ENCODE assay signal across 1 cellular context in the genomic region with DNA sequence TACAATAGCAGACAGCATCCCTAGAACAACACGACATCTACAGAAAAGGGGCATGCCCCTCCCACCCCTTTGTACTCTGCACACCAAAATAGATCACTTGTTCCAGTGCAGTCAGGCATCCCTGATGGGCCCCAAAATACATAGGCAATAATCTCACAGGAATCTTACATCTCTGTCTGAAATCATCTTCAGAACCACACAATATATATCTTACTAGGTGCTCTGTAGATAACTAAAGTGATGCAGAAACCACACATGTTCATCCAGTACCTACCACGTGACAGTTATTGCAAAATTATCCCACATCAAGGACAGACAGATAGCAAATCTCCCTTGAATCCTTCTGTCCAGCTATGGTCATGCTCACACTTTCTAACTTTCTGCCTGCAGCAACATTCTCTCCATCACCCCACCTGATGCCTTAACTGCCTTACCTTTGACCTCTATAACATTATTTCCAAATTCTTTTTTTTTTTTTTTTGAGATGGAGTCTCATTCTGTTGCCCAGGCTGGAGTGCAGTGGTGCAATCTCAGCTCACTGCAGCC.
TF ChIP-seq lines count a peak whose summit lies in the region.

No MANE protein-coding gene starts in this region.

TF ChIP-seq in K562, 482 proteins besides CTCF, POLR2A, EP300 and RAD21 (continued from another document and continues in another):
- TF ChIP-seq, protein P1, sequence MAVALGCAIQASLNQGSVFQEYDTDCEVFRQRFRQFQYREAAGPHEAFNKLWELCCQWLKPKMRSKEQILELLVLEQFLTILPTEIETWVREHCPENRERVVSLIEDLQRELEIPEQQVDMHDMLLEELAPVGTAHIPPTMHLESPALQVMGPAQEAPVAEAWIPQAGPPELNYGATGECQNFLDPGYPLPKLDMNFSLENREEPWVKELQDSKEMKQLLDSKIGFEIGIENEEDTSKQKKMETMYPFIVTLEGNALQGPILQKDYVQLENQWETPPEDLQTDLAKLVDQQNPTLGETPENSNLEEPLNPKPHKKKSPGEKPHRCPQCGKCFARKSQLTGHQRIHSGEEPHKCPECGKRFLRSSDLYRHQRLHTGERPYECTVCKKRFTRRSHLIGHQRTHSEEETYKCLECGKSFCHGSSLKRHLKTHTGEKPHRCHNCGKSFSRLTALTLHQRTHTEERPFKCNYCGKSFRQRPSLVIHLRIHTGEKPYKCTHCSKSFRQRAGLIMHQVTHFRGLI (CRISPR knock-in tag; IDR thresholded peaks at IDR 0.05): no peak
- TF ChIP-seq ARID3B (CRISPR knock-in tag; IDR thresholded peaks at IDR 0.05; ENCODE audit: borderline replicate concordance) (no peak), ELF2 (CRISPR knock-in tag; IDR thresholded peaks at IDR 0.05) (no peak), ZNF586 (CRISPR knock-in tag; conservative IDR thresholded peaks at IDR 0.05) (no peak), CBX2 (IDR thresholded peaks at IDR 0.05; ENCODE audit: insufficient read depth, low read length, poor library complexity, severe bottlenecking) (no peak), BRCA1 (IDR thresholded peaks at IDR 0.05) (no peak), BRCA1 (CRISPR knock-in tag; IDR thresholded peaks at IDR 0.05) (no peak), HMG20B (CRISPR knock-in tag; IDR thresholded peaks at IDR 0.05) (no peak), ZNF3 (CRISPR knock-in tag; IDR thresholded peaks at IDR 0.05) (no peak), CHAMP1 (IDR thresholded peaks at IDR 0.05) (no peak), ELK1 (CRISPR knock-in tag; IDR thresholded peaks at IDR 0.05) (no peak), MYC (IDR thresholded peaks at IDR 0.05; ENCODE audit: low read depth, low read length) (no peak), MYC (CRISPR knock-in tag; IDR thresholded peaks at IDR 0.05; ENCODE audit: borderline replicate concordance, low read depth) (no peak), ZSCAN32 (CRISPR knock-in tag; IDR thresholded peaks at IDR 0.05) (no peak), SNAPC5 (CRISPR knock-in tag; IDR thresholded peaks at IDR 0.05) (no peak), SOX6 (IDR thresholded peaks at IDR 0.05) (peak; percentile 64; the same call in 1 of the 2 replicates), LEF1 (IDR thresholded peaks at IDR 0.05) (peak; percentile 58), HDAC8 (tag; IDR thresholded peaks at IDR 0.05) (no peak), ZNF311 (CRISPR knock-in tag; IDR thresholded peaks at IDR 0.05) (0 out of 2 replicates have a peak, but pooled peaks have one; percentile 15), VEZF1 (CRISPR knock-in tag; IDR thresholded peaks at IDR 0.05) (peak; percentile 17; the same call in 1 of the 2 replicates), PHF20 (IDR thresholded peaks at IDR 0.05; ENCODE audit: partially characterized antibody) (no peak), ZNF146 (CRISPR knock-in tag; IDR thresholded peaks at IDR 0.05; ENCODE audit: unreplicated experiment) (no peak), ZNF121 (CRISPR knock-in tag; conservative IDR thresholded peaks at IDR 0.05) (no peak), ARID1B (IDR thresholded peaks at IDR 0.05) (peak; percentile 48; the same call in 1 of the 2 replicates), MAFG (tag; conservative IDR thresholded peaks at IDR 0.05) (no peak), SP2 (IDR thresholded peaks at IDR 0.05; ENCODE audit: extremely low read depth, low read depth, low read length, poor library complexity, severe bottlenecking) (no peak), GTF2E2 (tag; IDR thresholded peaks at IDR 0.05) (no peak), ESRRB (CRISPR knock-in tag; IDR thresholded peaks at IDR 0.05; ENCODE audit: borderline replicate concordance) (no peak), KDM4B (IDR thresholded peaks at IDR 0.05; ENCODE audit: borderline replicate concordance in 2 of 2, low read depth in 1 of 2) (no peak), E2F3 (CRISPR knock-in tag; IDR thresholded peaks at IDR 0.05) (no peak), ZNF583 (CRISPR knock-in tag; IDR thresholded peaks at IDR 0.05) (no peak; the same call in 1 of the 2 replicates), TCF7 (IDR thresholded peaks at IDR 0.05; ENCODE audit: borderline replicate concordance) (peak; percentile 89), ZNF668 (CRISPR knock-in tag; IDR thresholded peaks at IDR 0.05) (peak; percentile 6; the same call in 1 of the 2 replicates), NUFIP1 (IDR thresholded peaks at IDR 0.05; ENCODE audit: partially characterized antibody) (no peak), TCF7L2 (IDR thresholded peaks at IDR 0.05; ENCODE audit: low read depth, low read length) (no peak), THRA (IDR thresholded peaks at IDR 0.05) (no peak), ZEB2 (IDR thresholded peaks at IDR 0.05) (peak; percentile 61), HDGF (IDR thresholded peaks at IDR 0.05) (no peak), NBN (IDR thresholded peaks at IDR 0.05; ENCODE audit: low read depth) (no peak), GATAD2B (IDR thresholded peaks at IDR 0.05; ENCODE audit: borderline replicate concordance) (no peak), MYNN (IDR thresholded peaks at IDR 0.05) (no peak), MYNN (CRISPR knock-in tag; IDR thresholded peaks at IDR 0.05) (no peak), CAMTA2 (CRISPR knock-in tag; conservative IDR thresholded peaks at IDR 0.05) (no peak), NCOA4 (IDR thresholded peaks at IDR 0.05; ENCODE audit: partially characterized antibody) (no peak), YY1 (IDR thresholded peaks at IDR 0.05; ENCODE audit: borderline replicate concordance in 1 of 3, control insufficient read depth in 1 of 3, extremely low read depth in 1 of 3, insufficient read depth in 3 of 3, insufficient read length in 1 of 3, insufficient replicate concordance in 2 of 3, low read depth in 1 of 3, low read length in 2 of 3) (no peak), SMAD4 (CRISPR knock-in tag; conservative IDR thresholded peaks at IDR 0.05) (0 out of 2 replicates have a peak, but pooled peaks have one; percentile 59), L3MBTL2 (IDR thresholded peaks at IDR 0.05) (peak; percentile 56), SMARCA5 (IDR thresholded peaks at IDR 0.05) (no peak), USF1 (CRISPR knock-in tag; IDR thresholded peaks at IDR 0.05) (peak; percentile 73)
- TF ChIP-seq, protein P2, sequence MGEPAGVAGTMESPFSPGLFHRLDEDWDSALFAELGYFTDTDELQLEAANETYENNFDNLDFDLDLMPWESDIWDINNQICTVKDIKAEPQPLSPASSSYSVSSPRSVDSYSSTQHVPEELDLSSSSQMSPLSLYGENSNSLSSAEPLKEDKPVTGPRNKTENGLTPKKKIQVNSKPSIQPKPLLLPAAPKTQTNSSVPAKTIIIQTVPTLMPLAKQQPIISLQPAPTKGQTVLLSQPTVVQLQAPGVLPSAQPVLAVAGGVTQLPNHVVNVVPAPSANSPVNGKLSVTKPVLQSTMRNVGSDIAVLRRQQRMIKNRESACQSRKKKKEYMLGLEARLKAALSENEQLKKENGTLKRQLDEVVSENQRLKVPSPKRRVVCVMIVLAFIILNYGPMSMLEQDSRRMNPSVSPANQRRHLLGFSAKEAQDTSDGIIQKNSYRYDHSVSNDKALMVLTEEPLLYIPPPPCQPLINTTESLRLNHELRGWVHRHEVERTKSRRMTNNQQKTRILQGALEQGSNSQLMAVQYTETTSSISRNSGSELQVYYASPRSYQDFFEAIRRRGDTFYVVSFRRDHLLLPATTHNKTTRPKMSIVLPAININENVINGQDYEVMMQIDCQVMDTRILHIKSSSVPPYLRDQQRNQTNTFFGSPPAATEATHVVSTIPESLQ (CRISPR knock-in tag; IDR thresholded peaks at IDR 0.05): no peak
- TF ChIP-seq, protein P3, sequence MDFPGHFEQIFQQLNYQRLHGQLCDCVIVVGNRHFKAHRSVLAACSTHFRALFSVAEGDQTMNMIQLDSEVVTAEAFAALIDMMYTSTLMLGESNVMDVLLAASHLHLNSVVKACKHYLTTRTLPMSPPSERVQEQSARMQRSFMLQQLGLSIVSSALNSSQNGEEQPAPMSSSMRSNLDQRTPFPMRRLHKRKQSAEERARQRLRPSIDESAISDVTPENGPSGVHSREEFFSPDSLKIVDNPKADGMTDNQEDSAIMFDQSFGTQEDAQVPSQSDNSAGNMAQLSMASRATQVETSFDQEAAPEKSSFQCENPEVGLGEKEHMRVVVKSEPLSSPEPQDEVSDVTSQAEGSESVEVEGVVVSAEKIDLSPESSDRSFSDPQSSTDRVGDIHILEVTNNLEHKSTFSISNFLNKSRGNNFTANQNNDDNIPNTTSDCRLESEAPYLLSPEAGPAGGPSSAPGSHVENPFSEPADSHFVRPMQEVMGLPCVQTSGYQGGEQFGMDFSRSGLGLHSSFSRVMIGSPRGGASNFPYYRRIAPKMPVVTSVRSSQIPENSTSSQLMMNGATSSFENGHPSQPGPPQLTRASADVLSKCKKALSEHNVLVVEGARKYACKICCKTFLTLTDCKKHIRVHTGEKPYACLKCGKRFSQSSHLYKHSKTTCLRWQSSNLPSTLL (IDR thresholded peaks at IDR 0.05): no peak
